In the genomic region with DNA sequence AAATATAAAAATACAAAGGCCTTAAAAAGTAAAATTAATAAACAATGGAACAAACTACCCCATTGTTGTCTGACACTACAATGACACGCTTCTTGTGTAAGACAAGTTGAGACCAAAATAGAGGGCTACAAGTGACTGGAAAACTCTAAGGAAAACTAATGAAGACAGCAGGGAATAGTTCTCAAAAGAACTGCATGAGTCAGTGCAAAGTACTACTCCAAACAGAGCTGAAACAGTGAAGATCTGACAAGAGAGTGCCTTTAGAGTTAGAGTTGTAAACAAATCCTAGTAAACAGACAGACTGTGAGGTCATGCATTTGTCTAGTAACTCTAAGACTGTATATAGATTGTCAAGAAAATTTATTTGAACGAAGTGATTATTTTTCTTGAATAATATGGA, we compare ENCODE assay signal across 17 cellular contexts.
DNase-seq lines count a peak whose midpoint lies in the region; ATAC-seq and TF ChIP-seq lines count a peak whose summit lies in the region.
"Had no signal": no experiment of that assay in that cellular context is flagged by ENCODE, and none has a peak within 500 bp of the region (broad histone marks: within the 10 kb centered on the region; RNA-seq: fewer than 3 reads in every experiment).

No MANE protein-coding gene starts in this region.

- DNase-seq in EH (ENCODE audit: low read depth) = peak; percentile 12
- DNase-seq in amniotic epithelial cell (ENCODE audit: low read depth) = peak; percentile 32
- DNase-seq in globus pallidus (ENCODE audit: low spot score) = peak; percentile 63
- DNase-seq in pons (ENCODE audit: low spot score) = peak; percentile 78
- DNase-seq in NCI-H2196 treated with DMSO at 0.1 percent for 48 hours (lab: John Stamatoyannopoulos, UW; ENCODE audit: unreplicated experiment) = no peak
- DNase-seq in dedifferentiated amniotic fluid mesenchymal stem cell (ENCODE audit: extremely low spot score) = no peak
- DNase-seq in GM13976 (ENCODE audit: low spot score) = no peak
- DNase-seq: CD4-positive, alpha-beta T cell; DMS153; MG63; NCI-H1092; NCI-H146; NCI-H2029 treated with DMSO at 0.1 percent for 48 hours; NCI-H748 treated with DMSO at 0.1 percent for 48 hours; NK-92 treated with Interleukin-12 subunit alpha and Interleukin-12 subunit beta, amount 100 ng/mL, for 24 hours; Right ventricle myocardium superior had no signal

- no peak for ATAC-seq in GM21576 (IDR thresholded peaks at IDR 0.05; ENCODE audit: unreplicated experiment)

- in situ Hi-C loops in GM13976 (cut with MboI; ENCODE audit: low sequenced_read_pairs, unreplicated experiment) = no loop called here

- TF ChIP-seq CTCF in GM13976 (IDR thresholded peaks at IDR 0.05; ENCODE audit: borderline replicate concordance, control extremely low read depth, extremely low read depth, insufficient read depth, missing control alignments) = no peak

Comparison
In these comparisons a context has a peak if more than half of its experiments do, and no peak if none do; other contexts are left out.
1. DNase-seq: peak in EH (single experiment), amniotic epithelial cell (single experiment), globus pallidus (single experiment) and pons (single experiment); none in NCI-H2196 treated with DMSO at 0.1 percent for 48 hours (single experiment), dedifferentiated amniotic fluid mesenchymal stem cell (single experiment) and GM13976 (single experiment).